24 cellular contexts compared by ENCODE assay signal in the genomic region with DNA sequence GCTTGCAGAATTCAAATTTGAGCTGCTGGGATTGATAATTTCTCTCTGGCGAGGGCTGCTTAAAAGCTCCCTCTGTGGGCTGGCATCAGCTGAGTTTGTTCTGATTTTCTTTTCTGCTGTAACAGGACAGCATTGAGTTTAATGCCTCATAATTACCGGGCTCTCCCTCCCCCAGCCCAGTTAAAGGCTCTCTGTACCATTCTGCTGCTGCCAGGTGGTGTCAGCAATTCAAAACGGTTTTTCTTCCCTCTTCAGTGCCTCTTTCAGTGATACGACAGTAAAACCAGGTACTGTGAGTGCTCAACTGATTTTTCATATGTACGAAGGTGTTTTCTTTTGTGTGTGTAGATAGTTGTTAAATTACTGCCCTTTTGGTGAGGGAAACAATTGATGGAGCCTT.
"Had no signal": no experiment of that assay in that cellular context is flagged by ENCODE, and none has a peak within 500 bp of the region (broad histone marks: within the 10 kb centered on the region; RNA-seq: fewer than 3 reads in every experiment).

No MANE protein-coding gene starts in this region.

- H3K9me3 Mint-ChIP-seq: endodermal cell had no signal

- H3K27me3 ChIP-seq: colonic mucosa, hepatocyte, sigmoid colon, stomach, testis, upper lobe of left lung had no signal

- H3K27ac Mint-ChIP-seq: activated CD4-positive, alpha-beta T cell treated with anti-CD3 and anti-CD28 coated beads, Interleukin-2, amount 10 ng/mL, durations not matched to agents 7 days and 5 days; activated naive CD4-positive, alpha-beta T cell treated with anti-CD3 and anti-CD28 coated beads, Interleukin-2, amount 10 ng/mL, durations not matched to agents 7 days and 5 days; activated naive CD8-positive, alpha-beta T cell treated with anti-CD3 and anti-CD28 coated beads, Interleukin-2, amount 50 U/mL, for 24 hours; endodermal cell; natural killer cell treated with Interleukin-12 subunit alpha and Interleukin-12 subunit beta and Interleukin-15 and Interleukin-18, amount 100 ng/mL, for 72 hours; stimulated activated effector memory CD8-positive, alpha-beta T cell treated with anti-CD3 and anti-CD28 coated beads, Interleukin-12 subunit alpha, Interleukin-12 subunit beta, amount 100 ng/mL, for 72 hours had no signal

- H3K4me1 Mint-ChIP-seq: activated CD4-positive, alpha-beta T cell treated with anti-CD3 and anti-CD28 coated beads, Interleukin-2, amount 10 ng/mL, durations not matched to agents 7 days and 5 days; activated naive CD4-positive, alpha-beta T cell treated with anti-CD3 and anti-CD28 coated beads, Interleukin-2, amount 10 ng/mL, durations not matched to agents 7 days and 5 days; activated naive CD8-positive, alpha-beta T cell treated with anti-CD3 and anti-CD28 coated beads, Interleukin-2, amount 50 U/mL, for 24 hours; central memory CD8-positive, alpha-beta T cell; stimulated activated effector memory CD8-positive, alpha-beta T cell treated with anti-CD3 and anti-CD28 coated beads, Interleukin-12 subunit alpha, Interleukin-12 subunit beta, amount 100 ng/mL, for 72 hours had no signal

- H3K36me3 Mint-ChIP-seq: activated naive CD4-positive, alpha-beta T cell treated with anti-CD3 and anti-CD28 coated beads, Interleukin-2, amount 10 ng/mL, durations not matched to agents 7 days and 5 days; natural killer cell treated with Interleukin-12 subunit alpha and Interleukin-12 subunit beta and Interleukin-15 and Interleukin-18, amount 100 ng/mL, for 72 hours; stimulated activated effector memory CD8-positive, alpha-beta T cell treated with anti-CD3 and anti-CD28 coated beads, Interleukin-12 subunit alpha, Interleukin-12 subunit beta, amount 100 ng/mL, for 72 hours had no signal

- H3K27me3 Mint-ChIP-seq: activated CD4-positive, alpha-beta T cell treated with anti-CD3 and anti-CD28 coated beads, Interleukin-2, amount 10 ng/mL, durations not matched to agents 7 days and 5 days; activated naive CD4-positive, alpha-beta T cell treated with anti-CD3 and anti-CD28 coated beads, Interleukin-2, amount 10 ng/mL, durations not matched to agents 7 days and 5 days; activated naive CD8-positive, alpha-beta T cell treated with anti-CD3 and anti-CD28 coated beads, Interleukin-2, amount 50 U/mL, for 24 hours; central memory CD8-positive, alpha-beta T cell; natural killer cell treated with Interleukin-12 subunit alpha and Interleukin-12 subunit beta and Interleukin-15 and Interleukin-18, amount 100 ng/mL, for 72 hours had no signal

- DNase-seq: activated CD4-positive, alpha-beta T cell treated with anti-CD3 and anti-CD28 coated beads, Interleukin-2, amount 10 ng/mL, durations not matched to agents 7 days and 5 days; activated CD8-positive, alpha-beta memory T cell treated with anti-CD3 and anti-CD28 coated beads, Interleukin-2, amount 50 U/mL, for 4 hours; activated naive CD4-positive, alpha-beta T cell treated with anti-CD3 and anti-CD28 coated beads, Interleukin-2, amount 10 ng/mL, durations not matched to agents 7 days and 5 days; activated naive CD8-positive, alpha-beta T cell treated with anti-CD3 and anti-CD28 coated beads, Interleukin-2, amount 50 U/mL, for 24 hours; activated T-cell treated with anti-CD3 and anti-CD28 coated beads, Interleukin-2, amount 50 U/mL, for 4 hours; anterior cingulate cortex; colonic mucosa; foreskin fibroblast; left cardiac atrium; lower lobe of right lung; nucleus accumbens; sigmoid colon; stimulated activated CD4-positive, alpha-beta T cell treated with anti-CD3 and anti-CD28 coated beads, Interleukin-4, amount 100 ng/mL, for 24 hours; stomach; T1000; testis; upper lobe of left lung had no signal

- H3K4me3 ChIP-seq: colonic mucosa, hepatocyte, lower lobe of right lung, sigmoid colon, stomach, testis, upper lobe of left lung had no signal

- H3K36me3 ChIP-seq: colonic mucosa, lower lobe of right lung, sigmoid colon, stomach, upper lobe of left lung had no signal

- ATAC-seq: activated CD4-positive, CD25-positive, alpha-beta regulatory T cell treated with anti-CD3 and anti-CD28 coated beads, Interleukin-2, amount 50 U/mL, for 24 hours; activated naive CD8-positive, alpha-beta T cell treated with anti-CD3 and anti-CD28 coated beads, Interleukin-2, amount 50 U/mL, for 24 hours; activated T-cell treated with anti-CD3 and anti-CD28 coated beads, Interleukin-2, amount 50 U/mL, for 4 hours; left cardiac atrium; lower lobe of right lung; natural killer cell treated with Interleukin-12 subunit alpha and Interleukin-12 subunit beta and Interleukin-15 and Interleukin-18, amount 100 ng/mL, for 72 hours; stimulated activated effector memory CD8-positive, alpha-beta T cell treated with anti-CD3 and anti-CD28 coated beads, Interleukin-12 subunit alpha, Interleukin-12 subunit beta, amount 100 ng/mL, for 72 hours had no signal

- H3K4me3 Mint-ChIP-seq: activated CD4-positive, alpha-beta T cell treated with anti-CD3 and anti-CD28 coated beads, Interleukin-2, amount 10 ng/mL, durations not matched to agents 7 days and 5 days; activated naive CD4-positive, alpha-beta T cell treated with anti-CD3 and anti-CD28 coated beads, Interleukin-2, amount 10 ng/mL, durations not matched to agents 7 days and 5 days; activated naive CD8-positive, alpha-beta T cell treated with anti-CD3 and anti-CD28 coated beads, Interleukin-2, amount 50 U/mL, for 24 hours; activated T-cell treated with anti-CD3 and anti-CD28 coated beads, Interleukin-2, amount 50 U/mL, for 4 hours; central memory CD8-positive, alpha-beta T cell; endodermal cell; natural killer cell treated with Interleukin-12 subunit alpha and Interleukin-12 subunit beta and Interleukin-15 and Interleukin-18, amount 100 ng/mL, for 72 hours; stimulated activated effector memory CD8-positive, alpha-beta T cell treated with anti-CD3 and anti-CD28 coated beads, Interleukin-12 subunit alpha, Interleukin-12 subunit beta, amount 100 ng/mL, for 72 hours had no signal

- H3K4me1 ChIP-seq: colonic mucosa, lower lobe of right lung, sigmoid colon, stomach, testis, upper lobe of left lung had no signal

- H3K9me3 ChIP-seq: colonic mucosa, lower lobe of right lung, sigmoid colon, testis had no signal

- H3K27ac ChIP-seq: colonic mucosa, epithelial cell of prostate, hepatocyte, lower lobe of right lung, sigmoid colon, stomach, testis, upper lobe of left lung had no signal
